Comparison of ENCODE assay signal across 1 cellular context in the genomic region with DNA sequence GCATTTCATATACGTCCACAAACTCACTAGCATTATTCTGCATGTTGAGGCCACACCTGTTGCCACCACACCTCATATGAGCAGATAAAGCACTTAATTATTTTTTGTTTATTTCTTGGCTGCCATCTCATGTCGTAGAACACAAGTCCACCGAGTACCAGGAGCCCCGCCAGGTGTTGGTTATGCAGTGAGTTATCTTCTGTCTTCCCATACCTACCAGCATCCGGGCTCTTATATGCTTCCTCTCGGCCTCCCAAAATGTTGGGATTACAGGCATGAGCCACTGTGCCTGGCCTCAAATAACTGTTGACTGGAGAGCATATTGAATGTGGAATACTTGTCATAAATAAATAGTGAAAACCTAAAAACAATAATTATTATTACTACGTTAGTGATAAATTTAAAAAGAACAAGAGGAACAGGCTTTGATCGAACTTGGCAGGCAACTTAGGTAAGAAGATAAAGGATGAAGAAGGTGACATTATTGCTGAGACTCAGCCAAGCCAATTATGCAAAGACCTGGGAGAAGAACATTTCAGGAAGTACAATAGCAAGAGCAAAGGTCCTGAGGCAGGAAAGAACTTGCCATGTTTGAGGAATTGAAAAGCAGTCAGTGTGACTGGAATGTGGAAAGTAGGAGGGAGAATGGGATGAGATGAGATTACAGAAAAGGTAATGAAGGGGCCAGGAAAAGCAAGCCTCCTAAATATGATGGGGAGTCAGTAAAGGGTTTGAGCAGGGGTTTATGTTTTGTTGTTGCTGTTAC.
TF ChIP-seq lines count a peak whose summit lies in the region.

No MANE protein-coding gene starts in this region.

TF ChIP-seq in HEK293, 187 proteins besides CTCF, POLR2A, EP300 and RAD21 (continued from another document):
- TF ChIP-seq ATF2 (tag by site-specific recombination; IDR thresholded peaks at IDR 0.05; ENCODE audit: low read depth) (no peak), ZNF830 (tag by site-specific recombination; IDR thresholded peaks at IDR 0.05; ENCODE audit: low read depth) (no peak)
TF ChIP-seq in HEK293: peak in this region for 3.
